ENCODE assay signal across 8 cellular contexts in the genomic region with DNA sequence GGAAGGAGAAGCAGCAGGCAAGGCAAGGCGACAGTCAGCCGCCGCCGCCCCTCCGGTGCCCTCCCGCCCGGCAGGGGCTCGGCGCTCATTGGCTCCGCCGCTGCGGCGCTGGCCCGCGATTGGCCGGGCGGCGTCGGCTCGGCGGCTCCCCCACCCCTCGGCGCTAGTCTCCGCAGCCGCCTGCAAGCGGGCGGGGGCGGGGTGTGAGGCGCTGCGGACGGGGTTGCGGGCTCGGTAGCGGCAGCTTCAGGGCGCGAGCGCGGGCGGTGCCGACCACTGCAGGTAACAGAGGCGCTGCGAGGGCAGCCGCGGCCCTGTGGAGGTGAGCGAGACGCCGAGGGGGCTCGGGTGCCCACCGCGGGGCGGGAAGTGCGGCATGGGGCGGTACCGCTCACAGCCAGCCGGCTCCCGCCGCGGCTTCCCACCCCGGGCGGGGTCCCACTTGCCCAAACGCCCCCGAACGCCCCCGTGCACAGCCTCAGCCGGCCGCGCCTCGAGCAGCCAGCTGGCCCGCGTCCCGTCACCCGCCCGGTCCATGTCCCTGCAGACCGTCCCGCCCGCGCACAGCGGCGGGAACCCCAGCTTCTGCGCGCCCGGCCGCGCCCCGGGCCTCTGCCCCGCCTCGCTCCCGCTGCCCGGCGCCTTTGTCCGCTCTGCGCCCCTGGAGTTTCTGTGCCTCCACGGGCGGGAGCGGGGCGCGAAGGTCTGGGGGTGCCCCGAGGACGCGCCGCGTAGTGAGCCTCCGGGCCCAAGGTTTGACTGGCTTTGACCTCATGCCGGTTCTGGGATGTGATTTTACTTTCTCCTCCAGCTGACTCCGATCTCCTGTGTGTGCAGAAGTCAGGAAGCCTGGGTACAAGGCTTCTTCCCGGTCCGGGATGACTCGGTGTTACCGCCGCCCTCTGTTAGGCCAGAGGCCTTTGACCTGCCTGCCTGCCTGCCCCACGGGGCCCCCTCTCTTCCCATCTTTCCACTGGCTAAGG. TPM values are rescaled to one million over a fixed set of nuclear protein-coding genes. Genes with fewer than 3 reads are reported as not detected.
A peak's percentile ranks its signal among the peaks of the same experiment; 100 is the strongest.
DNase-seq lines count a peak whose midpoint lies in the region; ATAC-seq and TF ChIP-seq lines count a peak whose summit lies in the region.

A gene (plus strand): TSS at position 166 of the 983 bp plus-strand sequence. CDS start 4,480 bp downstream, outside the sequence.

- H3K4me1 ChIP-seq in Peyer's patch (no peaks in the 10 kb centered on the region), fibroblast of lung (ENCODE audit: control insufficient read depth, extremely low read depth, insufficient read depth, low read length) (no peaks in the 10 kb centered on the region)

- no peaks in the 10 kb centered on the region for H3K9me3 Mint-ChIP-seq in activated T-cell treated with anti-CD3 and anti-CD28 coated beads, Interleukin-2, amount 50 U/mL, for 72 hours
- no peaks in the 10 kb centered on the region for H3K9me3 Mint-ChIP-seq in naive B cell

- H3K9me3 ChIP-seq in Peyer's patch: no peaks in the 10 kb centered on the region
- no peaks in the 10 kb centered on the region for H3K9me3 ChIP-seq in fibroblast of lung (ENCODE audit: control insufficient read depth, insufficient read depth, low read depth, low read length)

- no peaks in the 10 kb centered on the region for H4K20me1 ChIP-seq in fibroblast of lung (ENCODE audit: control insufficient read depth, extremely low read depth, insufficient read depth, low read length)

- H3K4me1 Mint-ChIP-seq in activated T-cell treated with anti-CD3 and anti-CD28 coated beads, Interleukin-2, amount 50 U/mL, for 72 hours (ENCODE audit: low read depth): peaks cover 6% of the 10 kb centered on the region
- H3K4me1 Mint-ChIP-seq in naive B cell: peaks cover 4 to 14% (median 6%) of the 10 kb centered on the region in 3 donors

- peak; percentile 84 for DNase-seq in DMS53 treated with DMSO at 0.1 percent for 48 hours (lab: John Stamatoyannopoulos, UW; ENCODE audit: unreplicated experiment)
- peak; percentile 74 to 94 (median 92) for DNase-seq in Peyer's patch
- peak; percentile 89 to 90 for DNase-seq in activated T-cell treated with anti-CD3 and anti-CD28 coated beads, Interleukin-2, amount 50 U/mL, for 72 hours
- peak; percentile 66 to 81 for DNase-seq in fibroblast of lung (ENCODE audit: low read depth in 2 of 2)
- peak; percentile 87 for DNase-seq in naive B cell
- peak; percentile 61 to 72 for DNase-seq in stimulated activated CD8-positive, alpha-beta memory T cell treated with anti-CD3 and anti-CD28 coated beads, Interleukin-7, amount 100 ng/mL, for 48 hours (ENCODE audit: extremely low read depth in 1 of 2, low read depth in 1 of 2)

- TF ChIP-seq CTCF in Peyer's patch (IDR thresholded peaks at IDR 0.05) (no peak), fibroblast of lung (conservative IDR thresholded peaks at IDR 0.05 in 1 of 2, IDR thresholded peaks at IDR 0.05 in 1 of 2; ENCODE audit: low read depth in 1 of 2, low read length in 2 of 2) (no peak)

- H3K27ac ChIP-seq in Peyer's patch (peak within 1 kb of the TSS; percentile 78 to 91 (median 87)), fibroblast of lung (ENCODE audit: insufficient read depth, low read length) (peak within 1 kb of the TSS; percentile 75)

- H3K27me3 Mint-ChIP-seq in activated T-cell treated with anti-CD3 and anti-CD28 coated beads, Interleukin-2, amount 50 U/mL, for 72 hours (ENCODE audit: low read depth): no peaks in the 10 kb centered on the region
- no peaks in the 10 kb centered on the region for H3K27me3 Mint-ChIP-seq in naive B cell

- H2AFZ ChIP-seq in fibroblast of lung (ENCODE audit: low read length): peak within 1 kb of the TSS; percentile 87

- H3K4me3 ChIP-seq in Peyer's patch (peak within 1 kb of the TSS; percentile 87 to 96 (median 88)), fibroblast of lung (replicated peaks in 1 of 4; ENCODE audit: control extremely low read depth in 1 of 4, insufficient read depth in 1 of 4, low read depth in 3 of 4, low read length in 4 of 4) (peak within 1 kb of the TSS; percentile 69 to 79 (median 76))

- TF ChIP-seq POLR2A in Peyer's patch (IDR thresholded peaks at IDR 0.05): peak; percentile 52 to 73

- H3K4me3 Mint-ChIP-seq in activated T-cell treated with anti-CD3 and anti-CD28 coated beads, Interleukin-2, amount 50 U/mL, for 72 hours: peak within 1 kb of the TSS; percentile 96 to 98
- peak within 1 kb of the TSS; percentile 91 to 98 (median 96) for H3K4me3 Mint-ChIP-seq in naive B cell

- peak within 1 kb of the TSS; percentile 87 for H3K27ac Mint-ChIP-seq in activated T-cell treated with anti-CD3 and anti-CD28 coated beads, Interleukin-2, amount 50 U/mL, for 72 hours
- peak within 1 kb of the TSS in 3 of 6 donors; percentile 91 to 97 (median 93) for H3K27ac Mint-ChIP-seq in naive B cell

- H3K79me2 ChIP-seq in fibroblast of lung (ENCODE audit: control insufficient read depth, insufficient read depth, low read length): peaks cover 15% of the 10 kb centered on the region

- peaks cover 0 to 1% of the 10 kb centered on the region in 2 donors for H3K36me3 Mint-ChIP-seq in activated T-cell treated with anti-CD3 and anti-CD28 coated beads, Interleukin-2, amount 50 U/mL, for 72 hours (ENCODE audit: insufficient read depth in 2 of 2)
- no peaks in the 10 kb centered on the region for H3K36me3 Mint-ChIP-seq in naive B cell

- H3K27me3 ChIP-seq in Peyer's patch (no peaks in the 10 kb centered on the region), fibroblast of lung (ENCODE audit: control insufficient read depth, insufficient read depth, low read length) (no peaks in the 10 kb centered on the region)

- TF ChIP-seq EP300 in Ishikawa (IDR thresholded peaks at IDR 0.05; ENCODE audit: borderline replicate concordance): no peak

- H3K4me2 ChIP-seq in fibroblast of lung (ENCODE audit: extremely low read depth, insufficient read depth, low read length): peak within 1 kb of the TSS; percentile 89

- TF ChIP-seq RAD21 in Ishikawa (IDR thresholded peaks at IDR 0.05; ENCODE audit: low read depth): no peak

- H3K36me3 ChIP-seq in Peyer's patch (peaks cover 0 to 4% (median 0%) of the 10 kb centered on the region in 3 donors), fibroblast of lung (ENCODE audit: control insufficient read depth, insufficient read depth, low read length) (peaks cover 2% of the 10 kb centered on the region)

- ATAC-seq in GM21576 (IDR thresholded peaks at IDR 0.05; ENCODE audit: unreplicated experiment) (peak; percentile 98), naive B cell (ENCODE audit: low read depth in 2 of 2) (peak; percentile 96 to 97)
- ATAC-seq in activated T-cell treated with anti-CD3 and anti-CD28 coated beads, Interleukin-2, amount 50 U/mL, for 72 hours (replicated peaks in 1 of 2): peak; percentile 98

- peak within 1 kb of the TSS; percentile 67 for H3K9ac ChIP-seq in fibroblast of lung (ENCODE audit: insufficient read depth, low read length)

TF ChIP-seq in Ishikawa, 13 proteins besides CTCF, POLR2A, EP300 and RAD21:
- TF ChIP-seq NFIC (IDR thresholded peaks at IDR 0.05) (no peak), YY1 (IDR thresholded peaks at IDR 0.05; ENCODE audit: low read depth) (no peak), FOXM1 (IDR thresholded peaks at IDR 0.05; ENCODE audit: borderline replicate concordance, low read depth) (no peak), TCF12 (IDR thresholded peaks at IDR 0.05; ENCODE audit: low read depth) (0 out of 2 replicates have a peak, but pooled peaks have one; percentile 39), TAF1 (IDR thresholded peaks at IDR 0.05; ENCODE audit: low read depth) (peak; percentile 33; the same call in 1 of the 2 replicates), ZBTB7A (IDR thresholded peaks at IDR 0.05; ENCODE audit: low read depth) (peak; percentile 92), TEAD4 (IDR thresholded peaks at IDR 0.05) (no peak), EGR1 (IDR thresholded peaks at IDR 0.05) (peak; percentile 3; the same call in 1 of the 2 replicates), CEBPB (IDR thresholded peaks at IDR 0.05) (no peak)
- TF ChIP-seq, protein P1, sequence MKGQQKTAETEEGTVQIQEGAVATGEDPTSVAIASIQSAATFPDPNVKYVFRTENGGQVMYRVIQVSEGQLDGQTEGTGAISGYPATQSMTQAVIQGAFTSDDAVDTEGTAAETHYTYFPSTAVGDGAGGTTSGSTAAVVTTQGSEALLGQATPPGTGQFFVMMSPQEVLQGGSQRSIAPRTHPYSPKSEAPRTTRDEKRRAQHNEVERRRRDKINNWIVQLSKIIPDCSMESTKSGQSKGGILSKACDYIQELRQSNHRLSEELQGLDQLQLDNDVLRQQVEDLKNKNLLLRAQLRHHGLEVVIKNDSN (IDR thresholded peaks at IDR 0.05): no peak
- TF ChIP-seq, protein P2, sequence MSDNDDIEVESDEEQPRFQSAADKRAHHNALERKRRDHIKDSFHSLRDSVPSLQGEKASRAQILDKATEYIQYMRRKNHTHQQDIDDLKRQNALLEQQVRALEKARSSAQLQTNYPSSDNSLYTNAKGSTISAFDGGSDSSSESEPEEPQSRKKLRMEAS (IDR thresholded peaks at IDR 0.05): peak; percentile 40

RNA-seq across cellular contexts. Expression of the gene that starts here (rescaled TPM):
- total RNA-seq in Peyer's patch (10 to 100 TPM; 14.7 to 19.8 (median 17.6) TPM), fibroblast of lung (16.4 and 21.0 TPM in 2 replicates)
- 1 to 10 TPM; 4.2 to 4.6 TPM for total RNA-seq in activated T-cell treated with anti-CD3 and anti-CD28 coated beads, Interleukin-2, amount 50 U/mL, for 72 hours
- polyA plus RNA-seq in fibroblast of lung (7.7 and 7.9 TPM in 2 replicates), naive B cell (ENCODE audit: low read depth in 6 of 6) (1 to 10 TPM in 4 of 6 donors, under 1 TPM in 1, not detected in 1; 0.66 to 4.4 (median 1.3) TPM)
- 5.7 and 6.1 TPM in 2 replicates for polyA plus RNA-seq in fibroblast of lung (2012)
- 1.3 and 1.5 TPM in 2 replicates for polyA minus RNA-seq in fibroblast of lung (ENCODE audit: low replicate concordance)

Comparison
In these comparisons a context has a peak if more than half of its experiments do, and no peak if none do; other contexts are left out.
1. Peak in every context shown above with its lines: DNase-seq, ATAC-seq, H3K4me3 ChIP-seq and H3K27ac ChIP-seq.